Comparison of ENCODE assay signal across 1 cellular context in genomic region chrX:2898861-2899512, GRCh38.
TF ChIP-seq lines count a peak whose summit lies in the region.

No MANE protein-coding gene starts in this region.

TF ChIP-seq in HCT116, 20 proteins besides CTCF, POLR2A, EP300 and RAD21 (continued from another document):
- TF ChIP-seq CEBPB (IDR thresholded peaks at IDR 0.05; ENCODE audit: low read depth) (no peak), SP1 (IDR thresholded peaks at IDR 0.05; ENCODE audit: low read depth) (no peak), EGR1 (IDR thresholded peaks at IDR 0.05; ENCODE audit: low read depth) (no peak), EZH2phosphoT487 (IDR thresholded peaks at IDR 0.05; ENCODE audit: borderline replicate concordance) (no peak), MAX (IDR thresholded peaks at IDR 0.05) (no peak), TCF7L2 (IDR thresholded peaks at IDR 0.05; ENCODE audit: borderline replicate concordance, extremely low read depth, insufficient read depth, insufficient read length) (no peak)
TF ChIP-seq in HCT116: peak in this region for 0.
